8 cellular contexts compared by ENCODE assay signal in the genomic region with DNA sequence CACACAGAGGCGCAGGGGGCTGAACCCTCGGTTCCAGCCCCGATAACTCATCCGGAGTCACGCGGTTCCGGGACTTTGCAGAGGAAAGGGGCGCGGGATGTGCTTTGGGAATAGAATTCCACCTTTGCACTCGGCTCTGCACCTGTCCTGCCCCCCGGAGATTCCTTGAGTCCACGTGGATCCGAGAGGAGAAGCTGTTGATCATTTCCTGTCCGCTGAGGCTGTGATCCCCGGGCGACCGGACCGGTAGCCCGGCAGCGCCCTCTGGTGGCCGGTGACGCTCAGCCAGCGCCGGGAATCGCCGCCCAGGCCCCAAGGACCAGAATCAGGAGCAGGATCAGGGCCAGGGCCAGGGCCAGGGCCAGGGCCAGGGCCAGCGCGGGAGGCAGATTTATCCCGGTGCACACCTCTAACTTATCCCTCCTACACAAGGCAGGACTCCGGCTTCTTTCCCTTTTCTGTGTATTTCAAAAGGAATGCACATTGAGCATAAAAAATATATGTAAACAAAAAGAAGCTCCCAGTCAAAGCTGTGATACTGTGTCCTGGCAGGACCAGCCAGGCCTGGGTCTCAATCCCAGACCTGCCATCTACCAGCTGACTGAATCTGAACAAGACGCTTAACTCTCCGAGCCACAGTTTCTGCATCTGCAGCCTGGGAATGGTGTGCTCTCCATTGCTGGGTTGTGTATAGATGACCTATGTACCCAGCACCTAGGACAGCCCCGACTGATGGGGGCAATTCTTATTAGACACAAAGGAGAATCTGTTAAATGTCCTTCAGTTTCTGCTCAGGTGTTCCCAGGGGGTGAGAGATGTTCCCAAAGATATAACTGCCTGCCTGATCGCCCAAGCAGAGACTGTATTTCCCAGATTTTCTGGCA. TPM values are rescaled to one million over a fixed set of nuclear protein-coding genes. Genes with fewer than 3 reads are reported as not detected.
DNase-seq lines count a peak whose midpoint lies in the region; ATAC-seq and TF ChIP-seq lines count a peak whose summit lies in the region.

No MANE protein-coding gene starts in this region.

- peaks cover 0 to 18% (median 12%) of the 10 kb centered on the region in 4 donors for H3K4me1 Mint-ChIP-seq in naive thymus-derived CD8-positive, alpha-beta T cell

- H3K9me3 ChIP-seq in PC-3 (ENCODE audit: low read length) = no peaks in the 10 kb centered on the region

- H3K36me3 Mint-ChIP-seq in naive thymus-derived CD8-positive, alpha-beta T cell = no peaks in the 10 kb centered on the region

- H3K9me2 ChIP-seq in PC-3 (replicated peaks; ENCODE audit: low read length) = no peaks in the 10 kb centered on the region

- H3K9ac ChIP-seq in PC-3 (ENCODE audit: low read length) = peak overlapping the region; percentile 60

- no peaks in the 10 kb centered on the region for H3K36me3 ChIP-seq in PC-3 (ENCODE audit: low read depth, low read length)

- peak overlapping the region in 3 of 10 donors; percentile 28 to 53 (median 28) for H3K27ac Mint-ChIP-seq in naive thymus-derived CD8-positive, alpha-beta T cell

- DNase-seq in GM12864 (ENCODE audit: low read depth) (no peak), HUDEP-2 (lab: John Stamatoyannopoulos, UW; ENCODE audit: unreplicated experiment in 76 of 76) (peak in 65 of 76 experiments; percentile 4 to 74 (median 44)), PC-3 (peak; percentile 78), activated T-helper 1 cell treated with Interleukin-2 at 50 U/mL for 16 hours (ENCODE audit: low read depth) (peak; percentile 68), fibroblast of pulmonary artery (ENCODE audit: low read depth) (peak; percentile 66)
- DNase-seq in naive thymus-derived CD8-positive, alpha-beta T cell = peak; percentile 50 to 90 (median 76)
- peak; percentile 49 to 56 for DNase-seq in stimulated activated CD8-positive, alpha-beta memory T cell treated with anti-CD3 and anti-CD28 coated beads, Interleukin-7, amount 100 ng/mL, for 48 hours (ENCODE audit: extremely low read depth in 1 of 2, low read depth in 1 of 2)

- no peaks in the 10 kb centered on the region for H3K79me2 ChIP-seq in PC-3 (ENCODE audit: low read length)

- CTCF ChIA-PET in PC-3 (lab: Charles Lee) = interaction anchor here (0.7 to 1.9 kb wide), 4 partner anchors 75 to 163 kb away, joined by 3 to 19 read pairs (median 8); no protein-coding TSS in a partner anchor

- H4K20me1 ChIP-seq in PC-3 (ENCODE audit: low read length) = no peaks in the 10 kb centered on the region

- BruUV-seq in PC-3 (replicated peaks; lab: Mats Ljungman, UMichigan) = no TSS peak

- H2AFZ ChIP-seq in PC-3 (ENCODE audit: low read length) = peak overlapping the region; percentile 100

- intact Hi-C loops in PC-3 (cut with micrococcal nuclease) = loop anchor here (1.0 kb wide), 2 partner anchors 85 to 163 kb away; no protein-coding TSS in a partner anchor

- H3K4me1 ChIP-seq in PC-3 (ENCODE audit: insufficient read depth, low read length) = peaks cover 5% of the 10 kb centered on the region

- H3K27me3 Mint-ChIP-seq in naive thymus-derived CD8-positive, alpha-beta T cell = peaks cover 2 to 13% (median 9%) of the 10 kb centered on the region in 5 donors

- H3K4me3 Mint-ChIP-seq in naive thymus-derived CD8-positive, alpha-beta T cell = peak overlapping the region; percentile 57 to 73 (median 64)

- H3F3A ChIP-seq in PC-3 (ENCODE audit: low read length, unreplicated experiment) = no peaks in the 10 kb centered on the region

- H3K27me3 ChIP-seq in PC-3 (ENCODE audit: low read length) = no peaks in the 10 kb centered on the region

- H3K4me2 ChIP-seq in PC-3 (ENCODE audit: low read length) = peak overlapping the region; percentile 96

- H3K4me3 ChIP-seq in GM12864 (ENCODE audit: low read depth, low read length) = peak overlapping the region; percentile 48
- H3K4me3 ChIP-seq in PC-3 (ENCODE audit: low read length) = peak overlapping the region; percentile 72
- H3K4me3 ChIP-seq in fibroblast of pulmonary artery (replicated peaks; ENCODE audit: low read depth, low read length) = peak overlapping the region; percentile 42

- H3K9me3 Mint-ChIP-seq in naive thymus-derived CD8-positive, alpha-beta T cell = no peaks in the 10 kb centered on the region

- no peak overlapping the region for H3K27ac ChIP-seq in PC-3 (ENCODE audit: low read length)

- TF ChIP-seq CTCF in GM12864 (IDR thresholded peaks at IDR 0.05; ENCODE audit: low read depth, low read length, missing control alignments) = peak; percentile 80
- TF ChIP-seq CTCF in PC-3 (conservative IDR thresholded peaks at IDR 0.05; ENCODE audit: low read depth, low read length) = peak; percentile 92
- peak; percentile 76 for TF ChIP-seq CTCF in fibroblast of pulmonary artery (IDR thresholded peaks at IDR 0.05; ENCODE audit: low read length, missing control alignments)

- ATAC-seq in PC-3 (peak; percentile 98), HG03159 (IDR thresholded peaks at IDR 0.05; ENCODE audit: unreplicated experiment) (no peak)
- ATAC-seq in naive thymus-derived CD8-positive, alpha-beta T cell = peak; percentile 77 to 96

- POLR2A ChIA-PET in PC-3 (lab: Charles Lee; ENCODE audit: unreplicated experiment) = interaction anchor here (0.6 kb wide), 2 partner anchors 57 to 163 kb away, joined by 4 to 9 read pairs; no protein-coding TSS in a partner anchor
- POLR2A ChIA-PET in naive thymus-derived CD8-positive, alpha-beta T cell (lab: Charles Lee) = interaction anchor here (0.6 to 2.0 kb wide), 6 partner anchors 61 to 163 kb away, joined by 3 to 6 read pairs (median 4); a partner anchor contains a TSS

RNA-seq across cellular contexts. Expression of a gene that starts 8.5 kb away (rescaled TPM):
- total RNA-seq in PC-3 (2014; rRNA removed) = not detected in 2 replicates
- total RNA-seq in naive thymus-derived CD8-positive, alpha-beta T cell = not detected
- not detected for polyA plus RNA-seq in naive thymus-derived CD8-positive, alpha-beta T cell

RNA-seq across cellular contexts. Expression of a gene that starts 49.9 kb away (rescaled TPM):
- 0.40 and 4.3 TPM in 2 replicates for total RNA-seq in PC-3 (2014; rRNA removed)
- not detected for total RNA-seq in naive thymus-derived CD8-positive, alpha-beta T cell
- polyA plus RNA-seq in naive thymus-derived CD8-positive, alpha-beta T cell = not detected
